In the genomic region with DNA sequence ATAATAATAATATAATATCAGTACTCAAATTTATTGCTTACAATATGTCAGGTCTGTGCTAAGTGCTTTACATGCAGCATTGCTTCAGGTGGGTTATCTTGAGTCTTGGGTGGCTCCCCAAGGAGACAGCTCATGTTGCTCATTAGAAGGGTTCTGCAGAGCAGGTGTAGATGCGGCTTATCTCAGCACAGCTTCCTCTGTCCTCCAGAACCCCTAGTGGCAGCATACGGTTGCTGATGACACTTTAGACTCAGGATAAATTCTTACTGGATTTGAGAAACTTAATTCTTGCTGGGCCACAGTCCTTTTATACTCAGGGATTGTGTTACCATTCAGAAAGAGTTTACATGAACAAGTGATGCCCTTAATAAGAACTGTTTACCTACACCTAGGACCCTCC, we compare ENCODE assay signal across 9 cellular contexts. TPM values are rescaled to one million over a fixed set of nuclear protein-coding genes. Genes with fewer than 3 reads are reported as not detected.
DNase-seq lines count a peak whose midpoint lies in the region; FAIRE-seq and TF ChIP-seq lines count a peak whose summit lies in the region.
"Had no signal": no experiment of that assay in that cellular context is flagged by ENCODE, and none has a peak within 500 bp of the region (broad histone marks: within the 10 kb centered on the region; RNA-seq: fewer than 3 reads in every experiment).

No MANE protein-coding gene starts in this region.

- TF ChIP-seq CTCF in OCI-LY7 (conservative IDR thresholded peaks at IDR 0.05; ENCODE audit: low read length): peak; percentile 56
- TF ChIP-seq CTCF in H1 (IDR thresholded peaks at IDR 0.05; ENCODE audit: control extremely low read depth in 1 of 3, insufficient read depth in 1 of 3, low read depth in 1 of 3, low read length in 3 of 3): peak; percentile 25 to 66 (median 53)
- TF ChIP-seq CTCF in esophagus squamous epithelium (IDR thresholded peaks at IDR 0.05): peak in 1 of 6 experiments; percentile 19

- no peak overlapping the region for H2BK20ac ChIP-seq in H1 (ENCODE audit: low read length)

- POLR2A ChIA-PET in OCI-LY7 (lab: Charles Lee): interaction anchor here (0.7 to 2.0 kb wide), 3 partner anchors 9 to 1039 kb away, joined by 3 to 9 read pairs (median 3); no protein-coding TSS in a partner anchor
- POLR2A ChIA-PET in H1 (lab: Charles Lee; ENCODE audit: partially characterized antibody): interaction anchor here (0.9 to 1.0 kb wide), 2 partner anchors 8 to 143 kb away, joined by 3 to 5 read pairs; a partner anchor contains a TSS

- no peak overlapping the region for H4K5ac ChIP-seq in H1 (ENCODE audit: insufficient read length, low read depth, low read length)

- H3K4me2 ChIP-seq in OCI-LY7 (ENCODE audit: low read length) (no peak overlapping the region), H1 (ENCODE audit: insufficient read depth in 1 of 2, low read depth in 2 of 2, low read length in 2 of 2) (no peak overlapping the region)

- 61% methylated on average over 2 of the region's 2 CpGs; no CpG with 5 or more reads in 1 of the 2 experiments for WGBS in H1 (ENCODE audit: extremely low coverage in 1 of 2, insufficient coverage in 1 of 2, insufficient read length in 1 of 2, insufficient replicate concordance in 2 of 2, low coverage in 1 of 2, low lambda C conversion rate in 2 of 2, missing lambda C conversion rate in 1 of 2), 2 experiments
- WGBS in esophagus squamous epithelium, 2 donors: 80 to 90% methylated on average over 2 of the region's 2 CpGs

- FAIRE-seq in H1 (lab: Jason Lieb, UNC): no peak

- H3K4me3 ChIP-seq in OCI-LY7 (ENCODE audit: low read depth, low read length, poor library complexity, severe bottlenecking): no peak overlapping the region
- H3K4me3 ChIP-seq in H1 (ENCODE audit: extremely low read depth in 1 of 4, insufficient read depth in 2 of 4, low read depth in 3 of 4, low read length in 4 of 4): no peak overlapping the region
- H3K4me3 ChIP-seq in esophagus squamous epithelium: no peak overlapping the region

- H3K36me3 ChIP-seq in OCI-LY7 (ENCODE audit: insufficient read depth, low read length): peaks cover 23% of the 10 kb centered on the region
- H3K36me3 ChIP-seq in H1 (ENCODE audit: control insufficient read depth in 2 of 4, insufficient read depth in 4 of 4, low read length in 3 of 4): peaks cover 0 to 11% (median 3%) of the 10 kb centered on the region in 4 experiments; a peak in 5 of 8 replicates
- peaks cover 0 to 25% (median 0%) of the 10 kb centered on the region in 3 donors for H3K36me3 ChIP-seq in esophagus squamous epithelium

- H4K91ac ChIP-seq in H1 (replicated peaks; ENCODE audit: insufficient read length, low read length): no peak overlapping the region

- CTCF ChIA-PET in OCI-LY7 (lab: Charles Lee; ENCODE audit: unreplicated experiment): no interaction called here
- CTCF ChIA-PET in H1 (lab: Charles Lee; ENCODE audit: partially characterized antibody): interaction anchor here (0.7 to 2.3 kb wide), 11 partner anchors 9 to 102 kb away, joined by 3 to 10 read pairs (median 4); no protein-coding TSS in a partner anchor

- H3K27me3 ChIP-seq in H1 (replicated peaks in 1 of 4; ENCODE audit: control insufficient read depth in 3 of 4, extremely low read depth in 1 of 4, insufficient read depth in 3 of 4, low read length in 3 of 4): no peaks in the 10 kb centered on the region
- no peaks in the 10 kb centered on the region for H3K27me3 ChIP-seq in esophagus squamous epithelium

- H3K4me1 ChIP-seq in OCI-LY7 (ENCODE audit: insufficient read depth, low read length, poor library complexity, severe bottlenecking): peaks cover 10% of the 10 kb centered on the region
- H3K4me1 ChIP-seq in H1 (replicated peaks in 1 of 4; ENCODE audit: control insufficient read depth in 3 of 4, insufficient read depth in 4 of 4, low read length in 3 of 4): peaks cover 0 to 2% (median 0%) of the 10 kb centered on the region in 4 experiments; a peak in 2 of 7 replicates
- H3K4me1 ChIP-seq in esophagus squamous epithelium: peaks cover 0 to 18% (median 3%) of the 10 kb centered on the region in 3 donors

- H3K23ac ChIP-seq in H1 (ENCODE audit: insufficient read length): no peak overlapping the region

- H2AK5ac ChIP-seq in H1 (ENCODE audit: low read depth, low read length): no peak overlapping the region

- no peak for TF ChIP-seq EP300 in H1 (IDR thresholded peaks at IDR 0.05; ENCODE audit: borderline replicate concordance in 1 of 2, low read depth in 2 of 2, low read length in 2 of 2)

- no peaks in the 10 kb centered on the region for H3K23me2 ChIP-seq in H1 (ENCODE audit: low read depth, low read length)

- no peak overlapping the region for H2BK15ac ChIP-seq in H1 (ENCODE audit: low read length)

- no peak overlapping the region for H3K4ac ChIP-seq in H1 (replicated peaks; ENCODE audit: insufficient read length, low read depth, low read length)

- H2BK12ac ChIP-seq in H1 (ENCODE audit: low read depth, low read length): no peak overlapping the region

- peak; percentile 39 to 47 for TF ChIP-seq RAD21 in H1 (IDR thresholded peaks at IDR 0.05 in 1 of 2, conservative IDR thresholded peaks at IDR 0.05 in 1 of 2; ENCODE audit: low read depth in 2 of 2, low read length in 2 of 2)

- DNase-seq in stimulated activated CD4-positive, alpha-beta T cell treated with anti-CD3 and anti-CD28 coated beads, Interleukin-1b, Interleukin-23, amount 100 ng/mL, for 48 hours: peak; percentile 18
- no peak for DNase-seq in stimulated activated CD4-positive, alpha-beta T cell treated with anti-CD3 and anti-CD28 coated beads, Interleukin-12 subunit alpha, Interleukin-12 subunit beta, amount 100 ng/mL, for 4 hours
- DNase-seq in OCI-LY7 (ENCODE audit: low spot score) (peak; percentile 28), H1 (ENCODE audit: low read depth in 1 of 2, low spot score in 2 of 2) (no peak), epidermal melanocyte (ENCODE audit: insufficient read length, low spot score) (no peak), esophagus squamous epithelium (lab: John Stamatoyannopoulos, UW) (no peak), NCI-H2029 (lab: John Stamatoyannopoulos, UW) (no peak)
- DNase-seq in stimulated activated naive CD4-positive, alpha-beta T cell treated with Interleukin-2 at 50 U/mL for 16 hours (lab: John Stamatoyannopoulos, UW): peak; percentile 2
- DNase-seq: effector CD8-positive, alpha-beta T cell had no signal

- H3K9me3 ChIP-seq in OCI-LY7 (ENCODE audit: low read length): peaks cover 6% of the 10 kb centered on the region; the same call in 1 of the 2 replicates
- H3K9me3 ChIP-seq in H1 (ENCODE audit: insufficient read depth in 2 of 2, low read depth in 1 of 2, low read length in 1 of 2): no peaks in the 10 kb centered on the region
- H3K9me3 ChIP-seq in esophagus squamous epithelium: no peaks in the 10 kb centered on the region

- H3K14ac ChIP-seq in H1 (ENCODE audit: insufficient read length): no peak overlapping the region

- intact Hi-C loops in OCI-LY7 (cut with micrococcal nuclease; ENCODE audit: unreplicated experiment): no loop called here
- intact Hi-C loops in esophagus squamous epithelium (cut with DNase I): no loop called here

- no peak overlapping the region for H3K27ac ChIP-seq in OCI-LY7 (ENCODE audit: low read depth, low read length, poor library complexity, severe bottlenecking)
- H3K27ac ChIP-seq in H1 (ENCODE audit: low read depth, low read length): no peak overlapping the region
- H3K27ac ChIP-seq in esophagus squamous epithelium: no peak overlapping the region

- no peaks in the 10 kb centered on the region for H4K20me1 ChIP-seq in OCI-LY7 (ENCODE audit: insufficient read depth, low read length)
- peaks cover 0 to 7% of the 10 kb centered on the region in 2 experiments for H4K20me1 ChIP-seq in H1 (replicated peaks in 1 of 2; ENCODE audit: control insufficient read depth in 1 of 2, insufficient read depth in 2 of 2, low read length in 2 of 2)

- no peak overlapping the region for H2AFZ ChIP-seq in OCI-LY7 (ENCODE audit: low read length)
- H2AFZ ChIP-seq in H1 (ENCODE audit: low read length): no peak overlapping the region

- TF ChIP-seq POLR2A in H1 (IDR thresholded peaks at IDR 0.05; ENCODE audit: control extremely low read depth in 1 of 2, low read depth in 2 of 2, low read length in 2 of 2) (no peak), esophagus squamous epithelium (IDR thresholded peaks at IDR 0.05) (no peak)

- H3K79me2 ChIP-seq in OCI-LY7 (ENCODE audit: insufficient read depth, low read depth, low read length) (peaks cover 44% of the 10 kb centered on the region; the same call in 1 of the 2 replicates), H1 (ENCODE audit: control insufficient read depth in 1 of 2, insufficient read depth in 2 of 2, low read length in 2 of 2) (peaks cover 0 to 63% of the 10 kb centered on the region in 2 experiments; a peak in 3 of 4 replicates)

- no peak overlapping the region for H3K18ac ChIP-seq in H1 (ENCODE audit: extremely low read depth, low read length)

- BruUV-seq in OCI-LY7 (replicated peaks; lab: Mats Ljungman, UMichigan): no TSS peak

- no peak overlapping the region for H2BK120ac ChIP-seq in H1 (replicated peaks; ENCODE audit: low read depth, low read length)

- H3K56ac ChIP-seq in H1 (replicated peaks; ENCODE audit: insufficient read length, low read depth, low read length): no peak overlapping the region

- no peak overlapping the region for H2BK5ac ChIP-seq in H1 (ENCODE audit: low read depth, low read length)

- H3K9me2 ChIP-seq in OCI-LY7 (ENCODE audit: insufficient read depth, low read length): no peaks in the 10 kb centered on the region

- peaks cover 1% of the 10 kb centered on the region for H3K79me1 ChIP-seq in H1 (ENCODE audit: low read depth, low read length)

- H4K8ac ChIP-seq in H1 (ENCODE audit: extremely low read depth, insufficient read depth, low read length): no peak overlapping the region

- H3K9ac ChIP-seq in H1 (replicated peaks in 1 of 4; ENCODE audit: extremely low read depth in 1 of 4, low read depth in 3 of 4, low read length in 3 of 4): no peak overlapping the region

RNA-seq across cellular contexts. Expression of a gene that starts 8.9 kb away (rescaled TPM):
- total RNA-seq in OCI-LY7 (2014; rRNA removed; shearing (Covaris generic)): 28.9 and 50.5 TPM in 2 replicates
- total RNA-seq in OCI-LY7 (2022) (22.3 and 27.7 TPM in 2 replicates), esophagus squamous epithelium (10 to 100 TPM; 16.5 to 26.3 (median 21.5) TPM)
- 12.7 and 15.0 TPM in 2 replicates for total RNA-seq in H1 (2021; fragmentation: NEBNext Ultra II Directional; extraction: Animal tissue kit (Norgen Biotek cat#: 25700))
- polyA plus RNA-seq in H1 (2011; rRNA removed): 8.6 and 13.5 TPM in 2 replicates
- polyA plus RNA-seq in H1 (2011; cell fraction: cytosol; rRNA removed): 12.0 TPM
- 17.6 TPM for polyA plus RNA-seq in H1 (2011; cell fraction: nucleus; rRNA removed)
- polyA plus RNA-seq in H1 (2012, experiment 1 of 2): 10.2 to 12.7 TPM (median 11.0 TPM) in 4 replicates
- 1.5 TPM for polyA plus RNA-seq in H1 (2012, experiment 2 of 2)
- 10.3 TPM for polyA plus RNA-seq in H1 (2013, experiment 1 of 2)
- 9.8 TPM for polyA plus RNA-seq in H1 (2013, experiment 2 of 2)
- 13.6 and 22.3 TPM in 2 replicates for polyA minus RNA-seq in H1 (2011; rRNA and poly(A)+ RNA removed)
- polyA minus RNA-seq in H1 (2011; cell fraction: cytosol; rRNA and poly(A)+ RNA removed): 8.7 TPM
- 53.1 TPM for polyA minus RNA-seq in H1 (2011; cell fraction: nucleus; rRNA and poly(A)+ RNA removed)

RNA-seq across cellular contexts. Expression of a gene that starts 55.5 kb away (rescaled TPM):
- total RNA-seq in OCI-LY7 (2014; rRNA removed; shearing (Covaris generic)): 0.46 and 1.5 TPM in 2 replicates
- total RNA-seq in OCI-LY7 (2022): 0.35 and 0.78 TPM in 2 replicates
- total RNA-seq in H1 (2021; fragmentation: NEBNext Ultra II Directional; extraction: Animal tissue kit (Norgen Biotek cat#: 25700)): 7.4 and 8.7 TPM in 2 replicates
- 2.1 and 2.5 TPM in 2 replicates for polyA plus RNA-seq in H1 (2011; rRNA removed)
- 2.7 TPM for polyA plus RNA-seq in H1 (2011; cell fraction: cytosol; rRNA removed)
- 1.4 TPM for polyA plus RNA-seq in H1 (2011; cell fraction: nucleus; rRNA removed)
- polyA plus RNA-seq in H1 (2012, experiment 1 of 2): 4.1 to 6.2 TPM (median 5.0 TPM) in 4 replicates
- 0.37 TPM for polyA plus RNA-seq in H1 (2012, experiment 2 of 2)
- 6.0 TPM for polyA plus RNA-seq in H1 (2013, experiment 1 of 2)
- 5.6 TPM for polyA plus RNA-seq in H1 (2013, experiment 2 of 2)
- 14.0 and 14.9 TPM in 2 replicates for polyA minus RNA-seq in H1 (2011; rRNA and poly(A)+ RNA removed)
- 7.4 TPM for polyA minus RNA-seq in H1 (2011; cell fraction: cytosol; rRNA and poly(A)+ RNA removed)
- polyA minus RNA-seq in H1 (2011; cell fraction: nucleus; rRNA and poly(A)+ RNA removed): 4.7 TPM
- 1 to 10 TPM; 1.7 to 6.7 (median 5.8) TPM for total RNA-seq in esophagus squamous epithelium

Comparison
In these comparisons a context has a peak if more than half of its experiments do, and no peak if none do; other contexts are left out.
1. DNase-seq: peak in stimulated activated CD4-positive, alpha-beta T cell treated with anti-CD3 and anti-CD28 coated beads, Interleukin-1b, Interleukin-23, amount 100 ng/mL, for 48 hours (single experiment), OCI-LY7 (single experiment) and stimulated activated naive CD4-positive, alpha-beta T cell treated with Interleukin-2 at 50 U/mL for 16 hours (single experiment); none in stimulated activated CD4-positive, alpha-beta T cell treated with anti-CD3 and anti-CD28 coated beads, Interleukin-12 subunit alpha, Interleukin-12 subunit beta, amount 100 ng/mL, for 4 hours (single experiment), H1 (0 of 2), epidermal melanocyte (single experiment), esophagus squamous epithelium (single experiment) and NCI-H2029 (single experiment).